ENCODE assay signal across 1 cellular context in genomic region chr1:66734531-66734930, GRCh38. TPM values are rescaled to one million over a fixed set of nuclear protein-coding genes. Genes with fewer than 3 reads are reported as not detected.
"Had no signal": no experiment of that assay in that cellular context is flagged by ENCODE, and none has a peak within 500 bp of the region (broad histone marks: within the 10 kb centered on the region; RNA-seq: fewer than 3 reads in every experiment).

No MANE protein-coding gene starts in this region.

RNA-seq across cellular contexts. Expression of gene DYNLT5, which starts 17.7 kb away (rescaled TPM):
- polyA plus RNA-seq: SK-N-SH had no signal
